Comparison of ENCODE assay signal across 8 cellular contexts in the genomic region with DNA sequence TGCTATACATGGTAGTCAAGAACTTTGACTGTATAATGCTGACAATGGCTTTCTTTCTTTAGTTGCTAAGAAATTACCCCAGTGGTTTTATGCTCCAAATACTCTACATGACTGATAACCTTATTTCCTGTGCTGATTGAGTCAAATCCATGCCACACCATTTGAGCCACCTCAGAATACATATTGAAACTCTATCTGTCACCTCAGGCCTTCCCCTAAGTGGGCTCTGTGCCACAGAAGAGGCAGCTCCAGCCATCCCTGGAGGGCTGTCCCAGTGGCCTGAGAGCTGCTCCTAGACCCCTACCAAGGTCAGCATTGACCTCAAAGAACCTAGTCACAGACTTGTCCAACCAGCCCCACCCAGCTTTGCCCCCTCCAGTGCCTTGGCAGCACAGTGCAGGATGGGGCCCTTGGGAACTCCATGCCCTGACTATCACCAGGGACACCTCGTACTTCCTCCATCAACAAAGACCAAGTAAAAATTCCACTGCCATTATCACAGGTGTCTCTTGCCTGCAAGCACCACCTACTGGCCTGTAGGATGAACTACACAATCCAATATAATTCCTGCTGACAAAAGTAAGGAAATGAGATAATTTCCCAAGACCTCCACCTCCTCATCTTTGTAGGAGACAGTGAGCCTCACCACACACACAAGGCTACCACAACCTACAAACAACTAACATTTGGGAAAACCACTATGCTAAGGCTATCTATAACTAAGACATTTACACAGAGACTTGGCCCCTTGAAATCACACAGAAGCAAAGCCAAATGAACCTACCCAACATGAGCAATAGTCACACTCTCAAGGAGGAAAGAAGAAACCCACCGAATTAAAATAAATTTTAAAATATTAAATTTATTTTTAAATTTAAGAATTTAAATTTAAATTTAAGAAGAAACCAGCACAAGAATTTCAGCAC.
DNase-seq lines count a peak whose midpoint lies in the region; ATAC-seq and TF ChIP-seq lines count a peak whose summit lies in the region.

No MANE protein-coding gene starts in this region.

- WGBS in GM23248 (ENCODE audit: low coverage in 1 of 2, low lambda C conversion rate in 2 of 2, missing lambda C conversion rate in 2 of 2), 2 experiments = 3 to 6% methylated on average over 2 of the region's 2 CpGs
- 30 to 40% methylated on average over 2 of the region's 2 CpGs for WGBS in body of pancreas, 2 donors

- H3K9me2 ChIP-seq in GM23248 (ENCODE audit: insufficient read depth) = no peaks in the 10 kb centered on the region

- H3K27ac Mint-ChIP-seq in neural crest cell (ENCODE audit: unreplicated experiment) = no peak overlapping the region

- DNase-seq in DMS 273 (lab: John Stamatoyannopoulos, UW; ENCODE audit: unreplicated experiment) (peak; percentile 41), DMS 273 treated with DMSO at 0.1 percent for 48 hours (lab: John Stamatoyannopoulos, UW) (no peak), GM23248 (peak; percentile 59), LHCN-M2 (ENCODE audit: low read depth) (peak; percentile 10), body of pancreas (no peak), neural crest cell (ENCODE audit: low read depth, low spot score) (no peak), COLO668 (lab: John Stamatoyannopoulos, UW; ENCODE audit: unreplicated experiment) (no peak)
- no peak for DNase-seq in activated naive CD4-positive, alpha-beta T cell treated with Interleukin-2 at 50 U/mL for 16 hours

- ATAC-seq in body of pancreas = no peak

- H3K36me3 ChIP-seq in GM23248 (ENCODE audit: low read depth) (no peaks in the 10 kb centered on the region), body of pancreas (replicated peaks in 1 of 2; ENCODE audit: insufficient read depth in 1 of 2, low read depth in 2 of 2) (no peaks in the 10 kb centered on the region)

- no peak overlapping the region for H3K4me3 ChIP-seq in GM23248
- H3K4me3 ChIP-seq in body of pancreas = no peak overlapping the region

- H3K9me3 ChIP-seq in GM23248 (ENCODE audit: low read depth) (no peaks in the 10 kb centered on the region), body of pancreas (peaks cover 0 to 6% (median 0%) of the 10 kb centered on the region in 3 donors)

- H3K9ac ChIP-seq in GM23248 = no peak overlapping the region

- H4K20me1 ChIP-seq in GM23248 (ENCODE audit: insufficient read depth) = no peaks in the 10 kb centered on the region

- intact Hi-C loops in body of pancreas (cut with DNase I) = no loop called here

- H3K79me2 ChIP-seq in GM23248 (ENCODE audit: insufficient read depth) = no peaks in the 10 kb centered on the region

- no peak overlapping the region for H2AFZ ChIP-seq in GM23248

- H3K4me1 Mint-ChIP-seq in neural crest cell = no peaks in the 10 kb centered on the region

- H3K36me3 Mint-ChIP-seq in neural crest cell (ENCODE audit: low read depth) = peaks cover 18% of the 10 kb centered on the region

- no peak overlapping the region for H3K4me2 ChIP-seq in GM23248 (ENCODE audit: unreplicated experiment)

- H3K27ac ChIP-seq in GM23248 (no peak overlapping the region), body of pancreas (no peak overlapping the region)

- H3K27me3 Mint-ChIP-seq in neural crest cell (ENCODE audit: low read depth) = no peaks in the 10 kb centered on the region

- H3K27me3 ChIP-seq in GM23248 (replicated peaks; ENCODE audit: insufficient read depth) (no peaks in the 10 kb centered on the region), body of pancreas (no peaks in the 10 kb centered on the region)

- H3K9me3 Mint-ChIP-seq in neural crest cell = peaks cover 24% of the 10 kb centered on the region

- H3F3A ChIP-seq in GM23248 (ENCODE audit: insufficient read depth) = no peaks in the 10 kb centered on the region

- peak; percentile 9 to 50 (median 40) for TF ChIP-seq CTCF in body of pancreas (IDR thresholded peaks at IDR 0.05)
- peak; percentile 70 for TF ChIP-seq CTCF in neural crest cell (conservative IDR thresholded peaks at IDR 0.05)

- no peak for TF ChIP-seq POLR2A in body of pancreas (IDR thresholded peaks at IDR 0.05)

- H3K4me1 ChIP-seq in GM23248 (ENCODE audit: insufficient read depth) = no peaks in the 10 kb centered on the region
- H3K4me1 ChIP-seq in body of pancreas = no peaks in the 10 kb centered on the region

- H3K4me3 Mint-ChIP-seq in neural crest cell = no peak overlapping the region

- in situ Hi-C loops in GM23248 (cut with MboI) = loop anchor here (10.0 to 25.0 kb wide), 2 partner anchors 494 to 747 kb away; no protein-coding TSS in a partner anchor

Comparison
In these comparisons a context has a peak if more than half of its experiments do, and no peak if none do; other contexts are left out.
1. DNase-seq: peak in DMS 273 (single experiment), GM23248 (single experiment) and LHCN-M2 (single experiment); none in DMS 273 treated with DMSO at 0.1 percent for 48 hours (single experiment), body of pancreas (0 of 4), neural crest cell (single experiment), activated naive CD4-positive, alpha-beta T cell treated with Interleukin-2 at 50 U/mL for 16 hours (single experiment) and COLO668 (single experiment).